In genomic region chr7:102914585-102914984, GRCh38 we compare ENCODE assay signal across 10 cellular contexts. TPM values are rescaled to one million over a fixed set of nuclear protein-coding genes. Genes with fewer than 3 reads are reported as not detected.
DNase-seq lines count a peak whose midpoint lies in the region; ATAC-seq and TF ChIP-seq lines count a peak whose summit lies in the region.
"Had no signal": no experiment of that assay in that cellular context is flagged by ENCODE, and none has a peak within 500 bp of the region (broad histone marks: within the 10 kb centered on the region; RNA-seq: fewer than 3 reads in every experiment).

No MANE protein-coding gene starts in this region.

- CTCF ChIA-PET in GM10248 (lab: Yijun Ruan, JAX), result interaction anchor here (1.2 kb wide), 1 partner anchor 10 kb away, joined by 3 read pairs; no protein-coding TSS in a partner anchor

- H3K36me3 Mint-ChIP-seq in chondrocyte (ENCODE audit: low read depth), result no peaks in the 10 kb centered on the region
- peaks cover 5% of the 10 kb centered on the region for H3K36me3 Mint-ChIP-seq in progenitor cell of endocrine pancreas (ENCODE audit: insufficient read depth)

- DNase-seq in HFF-Myc (ENCODE audit: extremely low read depth, low read depth), result no peak
- DNase-seq in chondrocyte (ENCODE audit: low spot score), result no peak
- DNase-seq in left lobe of liver (ENCODE audit: low spot score), result no peak
- peak; percentile 84 for DNase-seq in testis
- no peak for DNase-seq in progenitor cell of endocrine pancreas (ENCODE audit: low spot score, unreplicated experiment)
- DNase-seq in GM10248 (ENCODE audit: extremely low spot score), result no peak
- DNase-seq in stimulated activated CD4-positive, alpha-beta T cell treated with anti-CD3 and anti-CD28 coated beads, Interleukin-12 subunit alpha, Interleukin-12 subunit beta, amount 100 ng/mL, for 4 hours, result no peak
- DNase-seq: T1000 had no signal

- TF ChIP-seq POLR2A in testis (IDR thresholded peaks at IDR 0.05), result no peak

- no peaks in the 10 kb centered on the region for H3K27me3 ChIP-seq in testis

- 30 to 58% methylated on average over 8 of the region's 8 CpGs for WGBS in testis, 2 donors

- no peak for TF ChIP-seq CTCF in HFF-Myc (IDR thresholded peaks at IDR 0.05; ENCODE audit: low read depth, low read length, missing control alignments)
- TF ChIP-seq CTCF in chondrocyte (IDR thresholded peaks at IDR 0.05), result no peak
- TF ChIP-seq CTCF in testis (IDR thresholded peaks at IDR 0.05), result no peak
- no peak for TF ChIP-seq CTCF in progenitor cell of endocrine pancreas (IDR thresholded peaks at IDR 0.05; ENCODE audit: unreplicated experiment)
- TF ChIP-seq CTCF in GM10248 (IDR thresholded peaks at IDR 0.05; ENCODE audit: control extremely low read depth, extremely low read depth, low read depth, missing control alignments), result no peak

- H3K4me3 ChIP-seq in HFF-Myc (replicated peaks; ENCODE audit: low read depth, low read length) (peak overlapping the region; percentile 43), testis (peak overlapping the region in 1 of 2 donors; percentile 15)
- H3K4me3 ChIP-seq: prostate gland had no signal

- POLR2A ChIA-PET in GM10248 (lab: Yijun Ruan, JAX), result no interaction called here

- H3K9me3 Mint-ChIP-seq in chondrocyte (ENCODE audit: low read depth) (no peaks in the 10 kb centered on the region), progenitor cell of endocrine pancreas (ENCODE audit: low read depth) (no peaks in the 10 kb centered on the region)

- H3K4me1 ChIP-seq in testis, result no peaks in the 10 kb centered on the region
- H3K4me1 ChIP-seq: prostate gland had no signal

- H3K9me3 ChIP-seq in testis, result no peaks in the 10 kb centered on the region
- H3K9me3 ChIP-seq: prostate gland had no signal

- intact Hi-C loops in testis (cut with DNase I; ENCODE audit: low total_unique reads), result no loop called here

- H3K4me1 Mint-ChIP-seq in chondrocyte (ENCODE audit: low read depth) (peaks cover 55% of the 10 kb centered on the region), progenitor cell of endocrine pancreas (ENCODE audit: low read depth) (no peaks in the 10 kb centered on the region)

- peak overlapping the region; percentile 72 for H3K4me3 Mint-ChIP-seq in chondrocyte (ENCODE audit: unreplicated experiment)
- no peak overlapping the region for H3K4me3 Mint-ChIP-seq in progenitor cell of endocrine pancreas (ENCODE audit: low read depth)

- peak overlapping the region; percentile 45 for H3K27ac Mint-ChIP-seq in chondrocyte (ENCODE audit: unreplicated experiment)
- H3K27ac Mint-ChIP-seq in progenitor cell of endocrine pancreas, result no peak overlapping the region

- peak overlapping the region in 1 of 2 donors; percentile 59 for H3K27ac ChIP-seq in testis
- H3K27ac ChIP-seq: prostate gland had no signal

- peak; percentile 37 for ATAC-seq in left lobe of liver
- no peak for ATAC-seq in GM18520 (IDR thresholded peaks at IDR 0.05; ENCODE audit: unreplicated experiment)

- H3K27me3 Mint-ChIP-seq in chondrocyte (ENCODE audit: low read depth) (no peaks in the 10 kb centered on the region), progenitor cell of endocrine pancreas (no peaks in the 10 kb centered on the region)

- no peaks in the 10 kb centered on the region for H3K36me3 ChIP-seq in testis (ENCODE audit: low read depth, missing control alignments)
- H3K36me3 ChIP-seq: prostate gland had no signal

RNA-seq across cellular contexts. Expression of gene LRRC17, which starts 1.8 kb away (rescaled TPM):
- total RNA-seq in chondrocyte (23.9 to 34.5 TPM (median 32.0 TPM) in 3 replicates), left lobe of liver (0.83 TPM), testis (1 to 10 TPM; 5.8 to 9.7 TPM), progenitor cell of endocrine pancreas (1.3 and 2.3 TPM in 2 replicates)
- 8.2 TPM for polyA plus RNA-seq in testis (ENCODE audit: insufficient read depth, low read depth, low replicate concordance)
